ENCODE assay signal across 7 cellular contexts in the genomic region with DNA sequence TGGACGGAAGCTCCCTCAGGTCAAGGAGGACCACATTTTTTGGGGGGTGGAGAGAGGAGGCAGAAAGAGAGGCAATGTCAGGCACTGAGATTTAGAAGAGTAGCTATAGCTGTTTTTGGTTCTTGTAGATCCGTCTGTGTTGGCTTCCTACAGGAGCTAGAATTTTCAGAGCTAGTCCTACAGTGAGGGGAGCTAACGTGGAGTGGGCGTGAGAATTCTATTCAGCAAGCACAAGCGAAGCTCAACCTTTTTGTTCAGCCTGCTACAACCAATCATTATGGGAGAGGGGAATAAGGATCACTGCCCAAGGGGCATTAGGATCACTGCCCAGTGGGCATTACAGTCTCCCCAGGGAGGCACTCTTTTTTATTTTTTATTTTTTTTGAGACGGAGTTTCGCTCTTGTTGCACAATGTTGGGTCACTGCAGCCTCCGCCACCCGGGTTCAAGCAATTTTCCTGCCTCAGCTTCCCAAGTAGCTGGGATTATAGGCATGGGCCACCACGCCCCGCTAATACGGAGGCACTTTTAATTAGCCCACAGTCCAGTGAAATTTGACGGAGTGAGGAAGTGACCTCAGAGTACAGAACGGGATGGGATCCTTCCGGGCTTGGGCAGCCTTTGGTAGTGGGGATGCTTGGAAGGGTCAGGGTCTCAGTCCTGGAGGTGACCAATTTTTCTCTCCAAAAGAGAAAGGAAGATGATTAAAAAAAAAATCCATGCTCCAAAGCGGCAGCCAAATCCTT. TPM values are rescaled to one million over a fixed set of nuclear protein-coding genes. Genes with fewer than 3 reads are reported as not detected.
DNase-seq lines count a peak whose midpoint lies in the region; ATAC-seq, FAIRE-seq and TF ChIP-seq lines count a peak whose summit lies in the region.

No MANE protein-coding gene starts in this region.

- peak overlapping the region; percentile 79 for H3K4me2 ChIP-seq in OCI-LY1 (ENCODE audit: low read length)

- no peaks in the 10 kb centered on the region for H3K9me3 ChIP-seq in OCI-LY1 (ENCODE audit: low read length)
- no peaks in the 10 kb centered on the region for H3K9me3 ChIP-seq in duodenal mucosa (ENCODE audit: control insufficient read depth in 1 of 2, low read length in 2 of 2)
- no peaks in the 10 kb centered on the region for H3K9me3 ChIP-seq in muscle layer of colon (ENCODE audit: low read length)

- H3K79me2 ChIP-seq in OCI-LY1 (ENCODE audit: insufficient read depth, low read length), result peaks cover 46% of the 10 kb centered on the region

- FAIRE-seq in GM12891 (lab: Jason Lieb, UNC), result peak; percentile 55

- H3K9me2 ChIP-seq in OCI-LY1 (ENCODE audit: low read depth, low read length), result no peaks in the 10 kb centered on the region

- peak overlapping the region; percentile 39 for H3K27ac ChIP-seq in OCI-LY1 (ENCODE audit: low read depth, low read length, poor library complexity, severe bottlenecking)
- H3K27ac ChIP-seq in duodenal mucosa (ENCODE audit: low read depth, low read length), result peak overlapping the region; percentile 96
- H3K27ac ChIP-seq in muscle layer of colon (ENCODE audit: low read depth, low read length), result peak overlapping the region; percentile 90

- H2AFZ ChIP-seq in OCI-LY1 (ENCODE audit: low read length), result no peak overlapping the region

- H3K27me3 ChIP-seq in OCI-LY1 (ENCODE audit: insufficient read depth, low read length), result no peaks in the 10 kb centered on the region
- no peaks in the 10 kb centered on the region for H3K27me3 ChIP-seq in duodenal mucosa (ENCODE audit: control insufficient read depth in 1 of 2, insufficient read depth in 2 of 2, low read length in 2 of 2)
- H3K27me3 ChIP-seq in muscle layer of colon (ENCODE audit: control insufficient read depth in 1 of 2, insufficient read depth in 2 of 2, low read length in 2 of 2), result no peaks in the 10 kb centered on the region

- no peak for ATAC-seq in GM19397 (IDR thresholded peaks at IDR 0.05; ENCODE audit: unreplicated experiment)

- TF ChIP-seq CTCF in OCI-LY1 (IDR thresholded peaks at IDR 0.05; ENCODE audit: low read length), result no peak

- no peaks in the 10 kb centered on the region for H4K20me1 ChIP-seq in OCI-LY1 (ENCODE audit: insufficient read depth, low read length)

- H3K4me1 ChIP-seq in OCI-LY1 (ENCODE audit: insufficient read depth, low read length, severe bottlenecking) (peaks cover 35% of the 10 kb centered on the region), duodenal mucosa (ENCODE audit: control insufficient read depth in 1 of 2, insufficient read depth in 2 of 2, low read length in 2 of 2) (peaks cover 28 to 31% of the 10 kb centered on the region in 2 donors), muscle layer of colon (ENCODE audit: insufficient read depth, low read length) (peaks cover 28% of the 10 kb centered on the region)

- H3K36me3 ChIP-seq in OCI-LY1 (ENCODE audit: insufficient read depth, low read length) (peaks cover 41% of the 10 kb centered on the region), duodenal mucosa (ENCODE audit: control insufficient read depth in 1 of 2, insufficient read depth in 2 of 2, low read length in 2 of 2) (peaks cover 0 to 4% of the 10 kb centered on the region in 2 donors), muscle layer of colon (ENCODE audit: insufficient read depth, low read length) (no peaks in the 10 kb centered on the region)

- peak overlapping the region; percentile 99 for H3K4me3 ChIP-seq in OCI-LY1 (ENCODE audit: low read depth, low read length, poor library complexity, severe bottlenecking)
- H3K4me3 ChIP-seq in duodenal mucosa (ENCODE audit: low read depth in 1 of 2, low read length in 2 of 2), result peak overlapping the region; percentile 83 to 89
- H3K4me3 ChIP-seq in muscle layer of colon (ENCODE audit: low read depth in 1 of 2, low read length in 2 of 2), result peak overlapping the region; percentile 75 to 98

- H3F3A ChIP-seq in OCI-LY1 (ENCODE audit: insufficient read depth, low read length), result no peaks in the 10 kb centered on the region

- TF ChIP-seq POLR2A in GM12891 (IDR thresholded peaks at IDR 0.05; ENCODE audit: low read depth, low read length), result no peak

- DNase-seq in GM12891 (ENCODE audit: insufficient read length, low spot score) (no peak), iPS-NIHi7 (ENCODE audit: extremely low spot score) (no peak), SHP77 treated with DMSO at 0.1 percent for 48 hours (lab: John Stamatoyannopoulos, UW) (no peak)

- H3K9ac ChIP-seq in OCI-LY1 (ENCODE audit: low read length) (peak overlapping the region; percentile 77), duodenal mucosa (ENCODE audit: low read depth in 1 of 2, low read length in 2 of 2) (peak overlapping the region; percentile 92 to 95), muscle layer of colon (ENCODE audit: low read length) (peak overlapping the region; percentile 74)

TF ChIP-seq in GM12891, 5 proteins besides CTCF, POLR2A, EP300 and RAD21:
- TF ChIP-seq POLR2AphosphoS5 (IDR thresholded peaks at IDR 0.05; ENCODE audit: low read depth, low read length) (no peak), PAX5 (IDR thresholded peaks at IDR 0.05; ENCODE audit: insufficient read depth, low read length, severe bottlenecking) (no peak), TAF1 (IDR thresholded peaks at IDR 0.05; ENCODE audit: low read depth, low read length) (no peak), POU2F2 (IDR thresholded peaks at IDR 0.05; ENCODE audit: low read depth, low read length) (no peak), SPI1 (IDR thresholded peaks at IDR 0.05; ENCODE audit: low read depth, low read length) (no peak; the same call in 1 of the 2 replicates)

RNA-seq across cellular contexts. Expression of gene PANK2, which starts 1.1 kb away (rescaled TPM):
- polyA plus RNA-seq in GM12891 (2012; ENCODE audit: low read depth, missing spikeins), result 25.2 TPM

RNA-seq across cellular contexts. Expression of gene MAVS, which starts 41.4 kb away (rescaled TPM):
- polyA plus RNA-seq in GM12891 (2012; ENCODE audit: low read depth, missing spikeins), result 7.8 TPM

Comparison
In these comparisons a context has a peak if more than half of its experiments do, and no peak if none do; other contexts are left out.
1. H3K27ac ChIP-seq: peak in every context shown above with its lines; median percentile 96 in duodenal mucosa; 90 in muscle layer of colon; 39 in OCI-LY1.